In the genomic region with DNA sequence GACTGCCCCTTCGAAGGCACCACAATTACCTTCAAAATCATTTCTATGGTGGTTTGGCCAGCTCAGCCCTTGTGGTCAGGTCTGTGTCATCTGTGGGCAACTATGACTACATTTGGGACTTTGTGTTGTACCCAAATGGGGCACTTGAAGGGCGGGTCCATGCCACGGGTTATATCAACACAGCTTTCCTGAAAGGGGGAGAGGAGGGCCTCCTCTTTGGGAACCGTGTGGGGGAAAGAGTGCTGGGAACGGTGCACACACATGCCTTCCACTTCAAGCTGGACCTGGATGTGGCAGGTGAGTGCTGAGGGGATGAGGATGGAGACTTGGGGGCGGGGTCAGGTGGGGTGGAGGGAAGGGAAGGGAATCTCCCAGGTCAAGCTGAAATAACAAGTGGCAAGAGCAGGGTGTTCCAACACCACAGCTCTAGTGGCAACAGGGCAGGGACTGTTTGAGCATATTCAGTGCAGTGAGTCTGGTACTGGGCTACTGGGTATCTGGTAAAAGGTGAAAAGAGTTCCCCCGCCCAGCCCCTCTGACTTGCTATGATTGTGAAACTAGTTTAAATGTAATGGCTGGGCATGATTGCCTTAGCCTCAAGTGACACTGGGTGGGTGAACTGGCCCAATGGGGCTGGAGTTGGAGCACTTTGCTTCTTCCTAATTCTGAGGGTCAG, we compare ENCODE assay signal across 9 cellular contexts. TPM values are rescaled to one million over a fixed set of nuclear protein-coding genes. Genes with fewer than 3 reads are reported as not detected.
DNase-seq lines count a peak whose midpoint lies in the region.
"Had no signal": no experiment of that assay in that cellular context is flagged by ENCODE, and none has a peak within 500 bp of the region (broad histone marks: within the 10 kb centered on the region; RNA-seq: fewer than 3 reads in every experiment).

No MANE protein-coding gene starts in this region.

- peak; percentile 66 for DNase-seq in stimulated activated CD4-positive, alpha-beta T cell treated with anti-CD3 and anti-CD28 coated beads, Interleukin-1b, Interleukin-23, amount 100 ng/mL, for 48 hours
- no peak for DNase-seq in stimulated activated CD4-positive, alpha-beta T cell treated with anti-CD3 and anti-CD28 coated beads, Interleukin-12 subunit alpha, Interleukin-12 subunit beta, amount 100 ng/mL, for 4 hours
- no peak for DNase-seq in activated T-helper 1 cell treated with anti-CD3 and anti-CD28 coated beads, Interleukin-12 subunit alpha, Interleukin-12 subunit beta, Interleukin-2, Interleukin-4 antibody, amounts not matched to agents 30 ng/mL and 10 ng/mL and 1 ng/mL, durations not matched to agents 14 hours and 24 hours and 36 hours (ENCODE audit: low spot score)
- DNase-seq in myocyte (ENCODE audit: low read depth) (peak; percentile 65), NCI-H524 (lab: John Stamatoyannopoulos, UW) (no peak), superior temporal gyrus (ENCODE audit: extremely low spot score) (no peak), kidney glomerular epithelial cell (lab: John Stamatoyannopoulos, UW) (no peak), SJCRH30 (no peak)

- H3K27ac ChIP-seq in SJCRH30, result no peak overlapping the region

- H3K27ac Mint-ChIP-seq in activated T-helper 1 cell treated with anti-CD3 and anti-CD28 coated beads, Interleukin-12 subunit alpha, Interleukin-12 subunit beta, Interleukin-2, Interleukin-4 antibody, amounts not matched to agents 30 ng/mL and 10 ng/mL and 1 ng/mL, durations not matched to agents 14 hours and 24 hours and 36 hours, result peak overlapping the region; percentile 8

- no peaks in the 10 kb centered on the region for H3K27me3 Mint-ChIP-seq in activated T-helper 1 cell treated with anti-CD3 and anti-CD28 coated beads, Interleukin-12 subunit alpha, Interleukin-12 subunit beta, Interleukin-2, Interleukin-4 antibody, amounts not matched to agents 30 ng/mL and 10 ng/mL and 1 ng/mL, durations not matched to agents 14 hours and 24 hours and 36 hours (ENCODE audit: insufficient read depth)
- H3K27me3 Mint-ChIP-seq: IgD-negative memory B cell had no signal

- intact Hi-C loops in activated T-helper 1 cell treated with anti-CD3 and anti-CD28 coated beads, Interleukin-12 subunit alpha, Interleukin-12 subunit beta, Interleukin-2, Interleukin-4 antibody, amounts not matched to agents 30 ng/mL and 10 ng/mL and 1 ng/mL, durations not matched to agents 14 hours and 24 hours and 36 hours (cut with micrococcal nuclease), result no loop called here

- peaks cover 18% of the 10 kb centered on the region for H3K36me3 ChIP-seq in SJCRH30

- H3K4me3 Mint-ChIP-seq in activated T-helper 1 cell treated with anti-CD3 and anti-CD28 coated beads, Interleukin-12 subunit alpha, Interleukin-12 subunit beta, Interleukin-2, Interleukin-4 antibody, amounts not matched to agents 30 ng/mL and 10 ng/mL and 1 ng/mL, durations not matched to agents 14 hours and 24 hours and 36 hours, result no peak overlapping the region
- H3K4me3 Mint-ChIP-seq: IgD-negative memory B cell had no signal

- no peaks in the 10 kb centered on the region for H3K9me3 ChIP-seq in SJCRH30 (replicated peaks)

- H3K36me3 Mint-ChIP-seq in activated T-helper 1 cell treated with anti-CD3 and anti-CD28 coated beads, Interleukin-12 subunit alpha, Interleukin-12 subunit beta, Interleukin-2, Interleukin-4 antibody, amounts not matched to agents 30 ng/mL and 10 ng/mL and 1 ng/mL, durations not matched to agents 14 hours and 24 hours and 36 hours (ENCODE audit: low read depth), result peaks cover 32% of the 10 kb centered on the region
- H3K36me3 Mint-ChIP-seq: IgD-negative memory B cell had no signal

- H3K4me1 ChIP-seq in SJCRH30, result peaks cover 4% of the 10 kb centered on the region; the same call in 1 of the 2 replicates

- H3K9me3 Mint-ChIP-seq in activated T-helper 1 cell treated with anti-CD3 and anti-CD28 coated beads, Interleukin-12 subunit alpha, Interleukin-12 subunit beta, Interleukin-2, Interleukin-4 antibody, amounts not matched to agents 30 ng/mL and 10 ng/mL and 1 ng/mL, durations not matched to agents 14 hours and 24 hours and 36 hours, result no peaks in the 10 kb centered on the region
- H3K9me3 Mint-ChIP-seq: IgD-negative memory B cell had no signal

- no peak overlapping the region for H3K4me3 ChIP-seq in SJCRH30

- H3K4me1 Mint-ChIP-seq in activated T-helper 1 cell treated with anti-CD3 and anti-CD28 coated beads, Interleukin-12 subunit alpha, Interleukin-12 subunit beta, Interleukin-2, Interleukin-4 antibody, amounts not matched to agents 30 ng/mL and 10 ng/mL and 1 ng/mL, durations not matched to agents 14 hours and 24 hours and 36 hours (ENCODE audit: low read depth), result peaks cover 21% of the 10 kb centered on the region

- H3K27me3 ChIP-seq in SJCRH30, result no peaks in the 10 kb centered on the region

RNA-seq across cellular contexts. Expression of a gene that starts 1.7 kb away (rescaled TPM):
- 3.6 and 4.0 TPM in 2 replicates for total RNA-seq in activated T-helper 1 cell treated with anti-CD3 and anti-CD28 coated beads, Interleukin-12 subunit alpha, Interleukin-12 subunit beta, Interleukin-2, Interleukin-4 antibody, amounts not matched to agents 30 ng/mL and 10 ng/mL and 1 ng/mL, durations not matched to agents 14 hours and 24 hours and 36 hours
- total RNA-seq in myocyte, result 0.40 and 0.78 TPM in 2 replicates
- 0.86 TPM for polyA plus RNA-seq in myocyte (2012)
- 0.86 and 1.1 TPM in 2 replicates for total RNA-seq in SJCRH30 (2014; rRNA removed; shearing (Covaris generic))
- polyA plus RNA-seq: IgD-negative memory B cell had no signal

RNA-seq across cellular contexts. Expression of a gene that starts 4.9 kb away (rescaled TPM):
- 1.9 and 3.7 TPM in 2 replicates for total RNA-seq in activated T-helper 1 cell treated with anti-CD3 and anti-CD28 coated beads, Interleukin-12 subunit alpha, Interleukin-12 subunit beta, Interleukin-2, Interleukin-4 antibody, amounts not matched to agents 30 ng/mL and 10 ng/mL and 1 ng/mL, durations not matched to agents 14 hours and 24 hours and 36 hours
- 0.47 and 0.67 TPM in 2 replicates for total RNA-seq in myocyte
- 0.52 TPM for polyA plus RNA-seq in myocyte (2012)
- total RNA-seq in SJCRH30 (2014; rRNA removed; shearing (Covaris generic)), result 0.30 and 0.34 TPM in 2 replicates
- polyA plus RNA-seq: IgD-negative memory B cell had no signal

RNA-seq across cellular contexts. Expression of a gene that starts 12.9 kb away (rescaled TPM):
- 217 and 220 TPM in 2 replicates for total RNA-seq in activated T-helper 1 cell treated with anti-CD3 and anti-CD28 coated beads, Interleukin-12 subunit alpha, Interleukin-12 subunit beta, Interleukin-2, Interleukin-4 antibody, amounts not matched to agents 30 ng/mL and 10 ng/mL and 1 ng/mL, durations not matched to agents 14 hours and 24 hours and 36 hours
- 88.9 and 103 TPM in 2 replicates for total RNA-seq in myocyte
- 95.3 TPM for polyA plus RNA-seq in myocyte (2012)
- total RNA-seq in SJCRH30 (2014; rRNA removed; shearing (Covaris generic)), result 142 and 145 TPM in 2 replicates

RNA-seq across cellular contexts. Expression of a gene that starts 22.0 kb away (rescaled TPM):
- total RNA-seq in activated T-helper 1 cell treated with anti-CD3 and anti-CD28 coated beads, Interleukin-12 subunit alpha, Interleukin-12 subunit beta, Interleukin-2, Interleukin-4 antibody, amounts not matched to agents 30 ng/mL and 10 ng/mL and 1 ng/mL, durations not matched to agents 14 hours and 24 hours and 36 hours, result 100 and 110 TPM in 2 replicates
- total RNA-seq in myocyte, result 73.5 and 124 TPM in 2 replicates
- 85.5 TPM for polyA plus RNA-seq in myocyte (2012)
- 62.1 and 62.9 TPM in 2 replicates for total RNA-seq in SJCRH30 (2014; rRNA removed; shearing (Covaris generic))

RNA-seq across cellular contexts. Expression of a gene that starts 47.4 kb away (rescaled TPM):
- not detected in 2 replicates for total RNA-seq in activated T-helper 1 cell treated with anti-CD3 and anti-CD28 coated beads, Interleukin-12 subunit alpha, Interleukin-12 subunit beta, Interleukin-2, Interleukin-4 antibody, amounts not matched to agents 30 ng/mL and 10 ng/mL and 1 ng/mL, durations not matched to agents 14 hours and 24 hours and 36 hours
- not detected in 2 replicates for total RNA-seq in myocyte
- 0.62 TPM for polyA plus RNA-seq in myocyte (2012)
- total RNA-seq in SJCRH30 (2014; rRNA removed; shearing (Covaris generic)), result 0.10 TPM in 2 replicates

Comparison
In these comparisons a context has a peak if more than half of its experiments do, and no peak if none do; other contexts are left out.
1. DNase-seq: peak in stimulated activated CD4-positive, alpha-beta T cell treated with anti-CD3 and anti-CD28 coated beads, Interleukin-1b, Interleukin-23, amount 100 ng/mL, for 48 hours (single experiment) and myocyte (single experiment); none in stimulated activated CD4-positive, alpha-beta T cell treated with anti-CD3 and anti-CD28 coated beads, Interleukin-12 subunit alpha, Interleukin-12 subunit beta, amount 100 ng/mL, for 4 hours (single experiment), activated T-helper 1 cell treated with anti-CD3 and anti-CD28 coated beads, Interleukin-12 subunit alpha, Interleukin-12 subunit beta, Interleukin-2, Interleukin-4 antibody, amounts not matched to agents 30 ng/mL and 10 ng/mL and 1 ng/mL, durations not matched to agents 14 hours and 24 hours and 36 hours (single experiment), NCI-H524 (0 of 2), superior temporal gyrus (single experiment), kidney glomerular epithelial cell (single experiment) and SJCRH30 (0 of 2).